11 cellular contexts compared by ENCODE assay signal in the genomic region with DNA sequence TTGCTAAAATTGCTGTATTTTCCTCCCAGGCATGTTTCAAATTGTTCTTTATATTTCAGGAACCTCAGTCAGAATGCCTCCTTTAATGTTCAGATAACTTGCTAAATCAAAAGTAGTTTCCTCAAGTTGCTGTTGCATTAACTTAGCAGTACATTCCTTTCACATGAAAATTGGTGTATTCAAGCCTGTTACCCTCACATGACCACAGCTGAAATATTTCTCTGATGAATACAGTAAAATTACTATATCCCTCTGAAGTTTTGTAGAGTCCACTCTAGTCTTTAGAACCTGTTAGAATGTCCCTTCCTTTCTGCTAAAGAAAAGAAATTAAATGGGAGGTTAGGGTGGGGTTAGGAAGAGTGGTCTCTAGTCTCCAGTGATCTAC. TPM values are rescaled to one million over a fixed set of nuclear protein-coding genes. Genes with fewer than 3 reads are reported as not detected.
DNase-seq lines count a peak whose midpoint lies in the region; ATAC-seq and TF ChIP-seq lines count a peak whose summit lies in the region.
"Had no signal": no experiment of that assay in that cellular context is flagged by ENCODE, and none has a peak within 500 bp of the region (broad histone marks: within the 10 kb centered on the region; RNA-seq: fewer than 3 reads in every experiment).

No MANE protein-coding gene starts in this region.

- intact Hi-C loops in activated CD4-positive, alpha-beta T cell treated with anti-CD3 and anti-CD28 coated beads, Interleukin-2, amount 10 ng/mL, durations not matched to agents 24 days and 14 days (cut with micrococcal nuclease), result loop anchor here (1.0 to 5.0 kb wide), 2 partner anchors 24 to 409 kb away; a partner anchor contains a TSS
- intact Hi-C loops in spleen (cut with DNase I; ENCODE audit: low total_unique reads) (no loop called here), sciatic nerve (cut with DNase I) (no loop called here)

- peak overlapping the region; percentile 80 for H3K4me3 Mint-ChIP-seq in activated CD4-positive, alpha-beta T cell treated with anti-CD3 and anti-CD28 coated beads, Interleukin-2, amount 10 ng/mL, durations not matched to agents 24 days and 14 days
- no peak overlapping the region for H3K4me3 Mint-ChIP-seq in progenitor cell of endocrine pancreas (ENCODE audit: low read depth)

- H3K36me3 Mint-ChIP-seq in activated CD4-positive, alpha-beta T cell treated with anti-CD3 and anti-CD28 coated beads, Interleukin-2, amount 10 ng/mL, durations not matched to agents 24 days and 14 days (ENCODE audit: low read depth), result peaks cover 19% of the 10 kb centered on the region
- H3K36me3 Mint-ChIP-seq in progenitor cell of endocrine pancreas (ENCODE audit: insufficient read depth), result peaks cover 3% of the 10 kb centered on the region

- H3K4me1 ChIP-seq in spleen, result peaks cover 0 to 47% (median 19%) of the 10 kb centered on the region in 6 donors
- H3K4me1 ChIP-seq: ascending aorta had no signal

- H3K4me3 ChIP-seq in MG63 (peak overlapping the region; percentile 14), spleen (peak overlapping the region in 6 of 8 donors; percentile 5 to 61 (median 24))
- H3K4me3 ChIP-seq: ascending aorta, left lung had no signal

- no peak for DNase-seq in activated CD4-positive, alpha-beta T cell treated with anti-CD3 and anti-CD28 coated beads, Interleukin-2, amount 10 ng/mL, durations not matched to agents 24 days and 14 days
- DNase-seq in activated CD4-positive, alpha-beta T cell treated with anti-CD3 and anti-CD28 coated beads, Interleukin-2, amount 50 U/mL, for 48 hours, result no peak
- DNase-seq in MG63 (no peak), dedifferentiated amniotic fluid mesenchymal stem cell (ENCODE audit: extremely low spot score) (peak; percentile 81), spleen (no peak), progenitor cell of endocrine pancreas (ENCODE audit: low spot score, unreplicated experiment) (no peak), sciatic nerve (ENCODE audit: low spot score) (no peak)
- DNase-seq in stimulated activated CD4-positive, alpha-beta T cell treated with anti-CD3 and anti-CD28 coated beads, Interleukin-1b, Interleukin-23, amount 100 ng/mL, for 48 hours, result no peak
- DNase-seq: left lung, SHP77 treated with DMSO at 0.1 percent for 48 hours had no signal

- H3K27ac Mint-ChIP-seq in activated CD4-positive, alpha-beta T cell treated with anti-CD3 and anti-CD28 coated beads, Interleukin-2, amount 10 ng/mL, durations not matched to agents 24 days and 14 days, result peak overlapping the region; percentile 83
- no peak overlapping the region for H3K27ac Mint-ChIP-seq in progenitor cell of endocrine pancreas

- TF ChIP-seq CTCF in spleen (IDR thresholded peaks at IDR 0.05 in 8 of 11, conservative IDR thresholded peaks at IDR 0.05 in 3 of 11) (no peak), progenitor cell of endocrine pancreas (IDR thresholded peaks at IDR 0.05; ENCODE audit: unreplicated experiment) (no peak)

- ATAC-seq in sciatic nerve, result no peak

- no peaks in the 10 kb centered on the region for H3K9me3 ChIP-seq in MG63
- peaks cover 0 to 19% (median 13%) of the 10 kb centered on the region in 8 donors for H3K9me3 ChIP-seq in spleen
- H3K9me3 ChIP-seq: ascending aorta had no signal

- H3K27ac ChIP-seq in spleen, result peak overlapping the region; percentile 31 to 77 (median 72)
- H3K27ac ChIP-seq: ascending aorta had no signal

- peaks cover 25% of the 10 kb centered on the region for H3K9me3 Mint-ChIP-seq in activated CD4-positive, alpha-beta T cell treated with anti-CD3 and anti-CD28 coated beads, Interleukin-2, amount 10 ng/mL, durations not matched to agents 24 days and 14 days
- peaks cover 13% of the 10 kb centered on the region for H3K9me3 Mint-ChIP-seq in progenitor cell of endocrine pancreas (ENCODE audit: low read depth)

- no peak for TF ChIP-seq POLR2A in spleen (IDR thresholded peaks at IDR 0.05)

- no peaks in the 10 kb centered on the region for H3K36me3 ChIP-seq in MG63
- no peaks in the 10 kb centered on the region for H3K36me3 ChIP-seq in spleen
- H3K36me3 ChIP-seq: ascending aorta, left lung had no signal

- peaks cover 46% of the 10 kb centered on the region for H3K4me1 Mint-ChIP-seq in activated CD4-positive, alpha-beta T cell treated with anti-CD3 and anti-CD28 coated beads, Interleukin-2, amount 10 ng/mL, durations not matched to agents 24 days and 14 days
- H3K4me1 Mint-ChIP-seq in progenitor cell of endocrine pancreas (ENCODE audit: low read depth), result no peaks in the 10 kb centered on the region

- H3K27me3 Mint-ChIP-seq in activated CD4-positive, alpha-beta T cell treated with anti-CD3 and anti-CD28 coated beads, Interleukin-2, amount 10 ng/mL, durations not matched to agents 24 days and 14 days, result no peaks in the 10 kb centered on the region
- H3K27me3 Mint-ChIP-seq in progenitor cell of endocrine pancreas, result no peaks in the 10 kb centered on the region

- no peaks in the 10 kb centered on the region for H3K27me3 ChIP-seq in MG63
- no peaks in the 10 kb centered on the region for H3K27me3 ChIP-seq in spleen (replicated peaks in 1 of 7)
- H3K27me3 ChIP-seq: ascending aorta, left lung had no signal

RNA-seq across cellular contexts. Expression of a gene that starts 24.5 kb away (rescaled TPM):
- 37.2 and 39.3 TPM in 2 replicates for total RNA-seq in activated CD4-positive, alpha-beta T cell treated with anti-CD3 and anti-CD28 coated beads, Interleukin-2, amount 10 ng/mL, durations not matched to agents 24 days and 14 days
- 16.3 and 58.8 TPM in 2 replicates for total RNA-seq in MG63 (2014; rRNA removed; shearing (Covaris generic); ENCODE audit: low replicate concordance)
- total RNA-seq in spleen (10 to 100 TPM; 36.9 to 61.2 (median 43.3) TPM), progenitor cell of endocrine pancreas (63.4 and 75.0 TPM in 2 replicates), sciatic nerve (37.5 TPM)
- 1 to 10 TPM; 6.9 to 9.2 (median 7.9) TPM for polyA plus RNA-seq in spleen
